7 cellular contexts compared by ENCODE assay signal in genomic region chr12:120228291-120229070, GRCh38. TPM values are rescaled to one million over a fixed set of nuclear protein-coding genes. Genes with fewer than 3 reads are reported as not detected.
DNase-seq lines count a peak whose midpoint lies in the region; ATAC-seq and TF ChIP-seq lines count a peak whose summit lies in the region.

No MANE protein-coding gene starts in this region.

- DNase-seq in NCI-H460 (ENCODE audit: extremely low read depth, low read depth) (peak; percentile 89), choroid plexus epithelial cell (ENCODE audit: low read depth) (peak; percentile 88), kidney tubule cell (ENCODE audit: low spot score) (peak; percentile 84)
- DNase-seq in activated CD4-positive, alpha-beta T cell treated with anti-CD3 and anti-CD28 coated beads for 4 hours = peak; percentile 86 to 91
- DNase-seq in stimulated activated CD4-positive, alpha-beta T cell treated with anti-CD3 and anti-CD28 coated beads, Interleukin-1b, Interleukin-23, amount 100 ng/mL, for 24 hours (ENCODE audit: low read depth in 4 of 4, low spot score in 1 of 4) = peak; percentile 75 to 87 (median 82)

- peak; percentile 93 for TF ChIP-seq CTCF in choroid plexus epithelial cell (conservative IDR thresholded peaks at IDR 0.05; ENCODE audit: low read depth, low read length)

- ATAC-seq in GM18520 (IDR thresholded peaks at IDR 0.05; ENCODE audit: unreplicated experiment) = peak; percentile 58
- peak; percentile 65 for ATAC-seq in HG03196 (IDR thresholded peaks at IDR 0.05; ENCODE audit: unreplicated experiment)

- H3K4me3 ChIP-seq in choroid plexus epithelial cell (ENCODE audit: low read depth, low read length) = no peak overlapping the region

RNA-seq across cellular contexts. Expression of gene RPLP0, which starts 27.6 kb away (rescaled TPM):
- total RNA-seq in NCI-H460 (2014; rRNA removed; shearing (Covaris generic)) = 5,894 and 6,669 TPM in 2 replicates
- 5,005 and 5,481 TPM in 2 replicates for polyA plus RNA-seq in NCI-H460 (2014; cell fraction: nucleus; rRNA removed)

RNA-seq across cellular contexts. Expression of gene GCN1, which starts 34.0 kb away (rescaled TPM):
- total RNA-seq in NCI-H460 (2014; rRNA removed; shearing (Covaris generic)) = 67.3 and 88.6 TPM in 2 replicates
- polyA plus RNA-seq in NCI-H460 (2014; cell fraction: nucleus; rRNA removed) = 90.2 and 99.6 TPM in 2 replicates

RNA-seq across cellular contexts. Expression of gene PXN, which starts 37.0 kb away (rescaled TPM):
- total RNA-seq in NCI-H460 (2014; rRNA removed; shearing (Covaris generic)) = 40.1 and 46.9 TPM in 2 replicates
- polyA plus RNA-seq in NCI-H460 (2014; cell fraction: nucleus; rRNA removed) = 31.3 and 36.8 TPM in 2 replicates
